8 cellular contexts compared by ENCODE assay signal in the genomic region with DNA sequence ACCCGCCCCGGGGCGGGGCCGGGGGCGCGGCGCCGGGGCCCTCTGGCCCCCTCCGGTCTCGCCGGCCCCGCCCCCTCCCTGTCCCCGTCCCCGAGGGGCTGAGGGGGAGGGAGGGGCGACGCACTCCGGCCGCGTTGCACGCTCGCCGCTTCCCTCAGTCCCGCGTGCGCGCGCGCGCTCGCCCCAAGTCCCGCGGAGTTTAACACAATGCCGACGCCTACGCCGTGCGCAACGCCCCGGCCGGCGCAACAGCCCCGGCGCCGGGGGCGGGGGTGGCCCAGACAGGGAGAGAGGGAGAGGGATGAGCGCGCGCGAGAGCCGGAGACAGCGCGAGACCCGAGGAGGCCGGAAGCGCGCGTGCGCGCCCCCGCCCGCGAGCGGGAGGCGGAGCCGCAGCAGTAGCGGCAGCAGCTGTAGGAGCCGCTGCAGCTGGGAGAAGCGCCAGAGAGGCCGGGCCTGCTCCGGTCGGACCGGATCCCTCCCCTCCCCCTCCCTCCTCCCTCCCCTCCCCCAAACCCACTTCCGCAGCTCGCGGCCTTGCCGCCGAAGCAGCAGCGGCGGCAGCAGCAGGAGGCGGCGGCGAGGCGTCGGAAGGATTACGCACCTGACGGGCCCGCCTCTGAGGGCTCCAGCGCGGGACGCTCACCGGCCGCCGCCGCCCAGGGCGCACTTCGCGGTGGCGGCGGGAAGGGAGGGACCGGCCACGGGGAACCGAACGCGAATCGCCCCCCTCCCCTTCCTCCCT. TPM values are rescaled to one million over a fixed set of nuclear protein-coding genes. Genes with fewer than 3 reads are reported as not detected.
A peak's percentile ranks its signal among the peaks of the same experiment; 100 is the strongest.
DNase-seq lines count a peak whose midpoint lies in the region; ATAC-seq and TF ChIP-seq lines count a peak whose summit lies in the region.

No MANE protein-coding gene starts in this region.

- H3K36me3 Mint-ChIP-seq in WTC11 (peaks cover 17% of the 10 kb centered on the region), immature natural killer cell (peaks cover 0 to 2% (median 0%) of the 10 kb centered on the region in 3 donors)

- peak overlapping the region; percentile 79 for H3K4me3 ChIP-seq in AG04449 (ENCODE audit: low read depth, low read length)
- peak overlapping the region; percentile 79 to 80 for H3K4me3 ChIP-seq in cardiac fibroblast (replicated peaks in 1 of 2; ENCODE audit: low read depth in 2 of 2, low read length in 2 of 2)

- H3K4me3 Mint-ChIP-seq in WTC11 (peak overlapping the region; percentile 57), immature natural killer cell (peak overlapping the region; percentile 70 to 96 (median 73))

- H3K4me1 Mint-ChIP-seq in WTC11 (peaks cover 56% of the 10 kb centered on the region), immature natural killer cell (peaks cover 67 to 78% of the 10 kb centered on the region in 2 donors)

- DNase-seq in AG04449 (ENCODE audit: low read depth, low spot score) (peak; percentile 77), NCI-H2227 (lab: John Stamatoyannopoulos, UW; ENCODE audit: unreplicated experiment) (peak; percentile 98), WTC11 (ENCODE audit: low spot score) (peak; percentile 96), cardiac fibroblast (ENCODE audit: low read depth in 2 of 2) (peak; percentile 99 to 100), immature natural killer cell (peak; percentile 98 to 99 (median 99)), smooth muscle cell of the brain vasculature (ENCODE audit: low read depth, low spot score) (peak; percentile 99)

- H3K27ac Mint-ChIP-seq in WTC11 (no peak overlapping the region), immature natural killer cell (peak overlapping the region; percentile 29 to 97 (median 83))

- H3K27me3 Mint-ChIP-seq in WTC11 (ENCODE audit: low read depth) (no peaks in the 10 kb centered on the region), immature natural killer cell (ENCODE audit: low read depth in 3 of 3) (peaks cover 14 to 26% (median 22%) of the 10 kb centered on the region in 3 donors)

- TF ChIP-seq CTCF in AG04449 (IDR thresholded peaks at IDR 0.05; ENCODE audit: insufficient read depth, low read length, missing control alignments) (no peak), WTC11 (IDR thresholded peaks at IDR 0.05) (no peak), cardiac fibroblast (IDR thresholded peaks at IDR 0.05; ENCODE audit: low read depth, low read length) (no peak)

- POLR2A ChIA-PET in AG04449 (lab: Yijun Ruan, JAX) (interaction anchor here (0.6 to 1.7 kb wide), 3 partner anchors 55 to 350 kb away, joined by 3 to 9 read pairs (median 8); a partner anchor contains a TSS), WTC11 (lab: Charles Lee) (interaction anchor here (1.0 to 1.7 kb wide), 5 partner anchors 16 to 164 kb away, joined by 3 to 4 read pairs (median 3); a partner anchor contains a TSS)

- H3K9me3 Mint-ChIP-seq in WTC11 (no peaks in the 10 kb centered on the region), immature natural killer cell (no peaks in the 10 kb centered on the region)

- CTCF ChIA-PET in AG04449 (lab: Yijun Ruan, JAX) (interaction anchor here (1.8 kb wide), 1 partner anchor 16 kb away, joined by 6 read pairs; no protein-coding TSS in a partner anchor), WTC11 (lab: Charles Lee) (interaction anchor here (0.6 to 1.8 kb wide), 2 partner anchors 9 to 16 kb away, joined by 4 to 8 read pairs; no protein-coding TSS in a partner anchor)

- peak; percentile 85 for ATAC-seq in GM18909 (IDR thresholded peaks at IDR 0.05; ENCODE audit: poor library complexity, unreplicated experiment)
- peak; percentile 81 for ATAC-seq in HG03159 (IDR thresholded peaks at IDR 0.05; ENCODE audit: unreplicated experiment)
- peak; percentile 89 for ATAC-seq in WTC11

TF ChIP-seq in WTC11, 78 proteins besides CTCF, POLR2A, EP300 and RAD21:
- TF ChIP-seq, protein P1, sequence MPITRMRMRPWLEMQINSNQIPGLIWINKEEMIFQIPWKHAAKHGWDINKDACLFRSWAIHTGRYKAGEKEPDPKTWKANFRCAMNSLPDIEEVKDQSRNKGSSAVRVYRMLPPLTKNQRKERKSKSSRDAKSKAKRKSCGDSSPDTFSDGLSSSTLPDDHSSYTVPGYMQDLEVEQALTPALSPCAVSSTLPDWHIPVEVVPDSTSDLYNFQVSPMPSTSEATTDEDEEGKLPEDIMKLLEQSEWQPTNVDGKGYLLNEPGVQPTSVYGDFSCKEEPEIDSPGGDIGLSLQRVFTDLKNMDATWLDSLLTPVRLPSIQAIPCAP (CRISPR knock-in tag; IDR thresholded peaks at IDR 0.05), result no peak
- TF ChIP-seq, protein P2, sequence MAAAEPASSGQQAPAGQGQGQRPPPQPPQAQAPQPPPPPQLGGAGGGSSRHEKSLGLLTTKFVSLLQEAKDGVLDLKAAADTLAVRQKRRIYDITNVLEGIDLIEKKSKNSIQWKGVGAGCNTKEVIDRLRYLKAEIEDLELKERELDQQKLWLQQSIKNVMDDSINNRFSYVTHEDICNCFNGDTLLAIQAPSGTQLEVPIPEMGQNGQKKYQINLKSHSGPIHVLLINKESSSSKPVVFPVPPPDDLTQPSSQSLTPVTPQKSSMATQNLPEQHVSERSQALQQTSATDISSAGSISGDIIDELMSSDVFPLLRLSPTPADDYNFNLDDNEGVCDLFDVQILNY (CRISPR knock-in tag; IDR thresholded peaks at IDR 0.05), result 0 out of 2 replicates have a peak, but pooled peaks have one; percentile 26
- TF ChIP-seq, protein P3, sequence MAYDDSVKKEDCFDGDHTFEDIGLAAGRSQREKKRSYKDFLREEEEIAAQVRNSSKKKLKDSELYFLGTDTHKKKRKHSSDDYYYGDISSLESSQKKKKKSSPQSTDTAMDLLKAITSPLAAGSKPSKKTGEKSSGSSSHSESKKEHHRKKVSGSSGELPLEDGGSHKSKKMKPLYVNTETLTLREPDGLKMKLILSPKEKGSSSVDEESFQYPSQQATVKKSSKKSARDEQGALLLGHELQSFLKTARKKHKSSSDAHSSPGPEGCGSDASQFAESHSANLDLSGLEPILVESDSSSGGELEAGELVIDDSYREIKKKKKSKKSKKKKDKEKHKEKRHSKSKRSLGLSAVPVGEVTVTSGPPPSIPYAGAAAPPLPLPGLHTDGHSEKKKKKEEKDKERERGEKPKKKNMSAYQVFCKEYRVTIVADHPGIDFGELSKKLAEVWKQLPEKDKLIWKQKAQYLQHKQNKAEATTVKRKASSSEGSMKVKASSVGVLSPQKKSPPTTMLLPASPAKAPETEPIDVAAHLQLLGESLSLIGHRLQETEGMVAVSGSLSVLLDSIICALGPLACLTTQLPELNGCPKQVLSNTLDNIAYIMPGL (CRISPR knock-in tag; IDR thresholded peaks at IDR 0.05), result 0 out of 2 replicates have a peak, but pooled peaks have one; percentile 22
- TF ChIP-seq ZNF423 (CRISPR knock-in tag; IDR thresholded peaks at IDR 0.05) (no peak), MYBL2 (CRISPR knock-in tag; IDR thresholded peaks at IDR 0.05) (0 out of 2 replicates have a peak, but pooled peaks have one; percentile 61), SMAD4 (CRISPR knock-in tag; IDR thresholded peaks at IDR 0.05) (0 out of 2 replicates have a peak, but pooled peaks have one; percentile 6), GABPB1 (CRISPR knock-in tag; IDR thresholded peaks at IDR 0.05) (0 out of 2 replicates have a peak, but pooled peaks have one; percentile 35), SP1 (CRISPR knock-in tag; conservative IDR thresholded peaks at IDR 0.05) (0 out of 2 replicates have a peak, but pooled peaks have one; percentile 26)
- TF ChIP-seq, protein P4, sequence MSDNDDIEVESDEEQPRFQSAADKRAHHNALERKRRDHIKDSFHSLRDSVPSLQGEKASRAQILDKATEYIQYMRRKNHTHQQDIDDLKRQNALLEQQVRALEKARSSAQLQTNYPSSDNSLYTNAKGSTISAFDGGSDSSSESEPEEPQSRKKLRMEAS (CRISPR knock-in tag; IDR thresholded peaks at IDR 0.05), result peak; percentile 44; the same call in 1 of the 2 replicates
- TF ChIP-seq, protein P5, sequence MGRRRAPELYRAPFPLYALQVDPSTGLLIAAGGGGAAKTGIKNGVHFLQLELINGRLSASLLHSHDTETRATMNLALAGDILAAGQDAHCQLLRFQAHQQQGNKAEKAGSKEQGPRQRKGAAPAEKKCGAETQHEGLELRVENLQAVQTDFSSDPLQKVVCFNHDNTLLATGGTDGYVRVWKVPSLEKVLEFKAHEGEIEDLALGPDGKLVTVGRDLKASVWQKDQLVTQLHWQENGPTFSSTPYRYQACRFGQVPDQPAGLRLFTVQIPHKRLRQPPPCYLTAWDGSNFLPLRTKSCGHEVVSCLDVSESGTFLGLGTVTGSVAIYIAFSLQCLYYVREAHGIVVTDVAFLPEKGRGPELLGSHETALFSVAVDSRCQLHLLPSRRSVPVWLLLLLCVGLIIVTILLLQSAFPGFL (CRISPR knock-in tag; IDR thresholded peaks at IDR 0.05; ENCODE audit: borderline replicate concordance), result no peak
- TF ChIP-seq, protein P6, sequence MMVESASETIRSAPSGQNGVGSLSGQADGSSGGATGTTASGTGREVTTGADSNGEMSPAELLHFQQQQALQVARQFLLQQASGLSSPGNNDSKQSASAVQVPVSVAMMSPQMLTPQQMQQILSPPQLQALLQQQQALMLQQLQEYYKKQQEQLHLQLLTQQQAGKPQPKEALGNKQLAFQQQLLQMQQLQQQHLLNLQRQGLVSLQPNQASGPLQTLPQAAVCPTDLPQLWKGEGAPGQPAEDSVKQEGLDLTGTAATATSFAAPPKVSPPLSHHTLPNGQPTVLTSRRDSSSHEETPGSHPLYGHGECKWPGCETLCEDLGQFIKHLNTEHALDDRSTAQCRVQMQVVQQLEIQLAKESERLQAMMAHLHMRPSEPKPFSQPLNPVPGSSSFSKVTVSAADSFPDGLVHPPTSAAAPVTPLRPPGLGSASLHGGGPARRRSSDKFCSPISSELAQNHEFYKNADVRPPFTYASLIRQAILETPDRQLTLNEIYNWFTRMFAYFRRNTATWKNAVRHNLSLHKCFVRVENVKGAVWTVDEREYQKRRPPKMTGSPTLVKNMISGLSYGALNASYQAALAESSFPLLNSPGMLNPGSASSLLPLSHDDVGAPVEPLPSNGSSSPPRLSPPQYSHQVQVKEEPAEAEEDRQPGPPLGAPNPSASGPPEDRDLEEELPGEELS (CRISPR knock-in tag; IDR thresholded peaks at IDR 0.05), result peak; percentile 51; the same call in 1 of the 2 replicates
- TF ChIP-seq, protein P7, sequence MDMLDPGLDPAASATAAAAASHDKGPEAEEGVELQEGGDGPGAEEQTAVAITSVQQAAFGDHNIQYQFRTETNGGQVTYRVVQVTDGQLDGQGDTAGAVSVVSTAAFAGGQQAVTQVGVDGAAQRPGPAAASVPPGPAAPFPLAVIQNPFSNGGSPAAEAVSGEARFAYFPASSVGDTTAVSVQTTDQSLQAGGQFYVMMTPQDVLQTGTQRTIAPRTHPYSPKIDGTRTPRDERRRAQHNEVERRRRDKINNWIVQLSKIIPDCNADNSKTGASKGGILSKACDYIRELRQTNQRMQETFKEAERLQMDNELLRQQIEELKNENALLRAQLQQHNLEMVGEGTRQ (CRISPR knock-in tag; IDR thresholded peaks at IDR 0.05), result peak; percentile 19; the same call in 1 of the 2 replicates

RNA-seq across cellular contexts. Expression of a gene that starts 0.9 kb away (rescaled TPM):
- 14.0 to 14.3 TPM (median 14.3 TPM) in 3 replicates for total RNA-seq in WTC11 (2021)
- 10 to 100 TPM; 11.5 to 27.5 (median 24.1) TPM for polyA plus RNA-seq in immature natural killer cell

Comparison
In these comparisons a context has a peak if more than half of its experiments do, and no peak if none do; other contexts are left out.
1. Peak in every context shown above with its lines: DNase-seq, ATAC-seq and H3K4me3 ChIP-seq.